ENCODE assay signal across 12 cellular contexts in the genomic region with DNA sequence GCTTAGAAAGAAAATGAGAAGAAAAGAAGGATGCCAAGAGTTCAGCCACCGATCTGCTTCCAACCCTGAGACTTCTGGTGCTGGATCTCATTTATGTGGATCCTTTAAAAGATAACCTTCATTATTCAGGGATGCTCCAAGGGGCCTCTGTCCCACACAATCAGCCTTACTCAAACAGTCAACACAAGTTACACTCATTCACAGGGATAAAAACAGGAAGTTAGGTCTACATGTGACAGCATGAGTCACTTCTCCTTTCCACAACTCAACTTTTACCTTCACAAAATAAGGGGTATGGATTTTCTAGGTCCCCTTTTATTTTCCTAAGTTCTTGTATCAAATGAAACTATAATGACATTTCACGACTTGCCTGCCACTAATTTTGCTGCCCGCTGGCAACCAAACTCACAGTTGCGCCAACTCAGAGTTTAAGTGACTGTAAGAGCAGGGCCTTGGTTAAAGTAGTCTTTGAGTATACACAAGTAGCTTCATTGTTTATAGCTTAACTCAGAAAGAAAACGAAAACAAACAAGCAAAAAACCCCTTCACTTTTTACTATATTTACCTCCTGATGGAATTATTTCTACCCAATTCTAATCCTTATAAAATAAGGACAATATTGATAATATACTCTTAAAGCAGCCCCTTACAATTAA.
A peak's percentile ranks its signal among the peaks of the same experiment; 100 is the strongest.
DNase-seq lines count a peak whose midpoint lies in the region; ATAC-seq, FAIRE-seq and TF ChIP-seq lines count a peak whose summit lies in the region.
"Had no signal": no experiment of that assay in that cellular context is flagged by ENCODE, and none has a peak within 500 bp of the region (broad histone marks: within the 10 kb centered on the region; RNA-seq: fewer than 3 reads in every experiment).

No MANE protein-coding gene starts in this region.

- no peaks in the 10 kb centered on the region for H3K27me3 ChIP-seq in bronchial epithelial cell (ENCODE audit: control insufficient read depth, insufficient read depth, low read length)
- H3K27me3 ChIP-seq: pancreas had no signal

- no peaks in the 10 kb centered on the region for H3K27me3 Mint-ChIP-seq in activated CD4-positive, alpha-beta T cell treated with anti-CD3 and anti-CD28 coated beads for 36 hours
- H3K27me3 Mint-ChIP-seq: activated CD4-positive, alpha-beta T cell treated with anti-CD3 and anti-CD28 coated beads, Interleukin-2, amount 10 ng/mL, durations not matched to agents 7 days and 5 days had no signal

- H3K4me3 ChIP-seq in bronchial epithelial cell (ENCODE audit: low read depth, low read length) = no peak overlapping the region
- H3K4me3 ChIP-seq: A549, pancreas had no signal

- H3K4me3 Mint-ChIP-seq in activated CD4-positive, alpha-beta T cell treated with anti-CD3 and anti-CD28 coated beads for 36 hours = no peak overlapping the region
- H3K4me3 Mint-ChIP-seq: activated CD4-positive, alpha-beta T cell treated with anti-CD3 and anti-CD28 coated beads, Interleukin-2, amount 10 ng/mL, durations not matched to agents 7 days and 5 days had no signal

- peaks cover 35% of the 10 kb centered on the region for H3K4me1 Mint-ChIP-seq in activated CD4-positive, alpha-beta T cell treated with anti-CD3 and anti-CD28 coated beads for 36 hours

- H3K36me3 ChIP-seq in bronchial epithelial cell (ENCODE audit: control insufficient read depth, insufficient read depth, low read length) = no peaks in the 10 kb centered on the region
- H3K36me3 ChIP-seq: pancreas had no signal

- H3K36me3 Mint-ChIP-seq in activated CD4-positive, alpha-beta T cell treated with anti-CD3 and anti-CD28 coated beads for 36 hours (ENCODE audit: low read depth) = peaks cover 3% of the 10 kb centered on the region

- peak; percentile 60 for ATAC-seq in activated CD4-positive, alpha-beta T cell treated with anti-CD3 and anti-CD28 coated beads for 36 hours
- ATAC-seq: A549 had no signal

- CTCF ChIA-PET in activated CD4-positive, alpha-beta T cell treated with anti-CD3 and anti-CD28 coated beads for 36 hours (lab: Charles Lee) = interaction anchor here (1.1 kb wide), 1 partner anchor 394 kb away, joined by 3 read pairs; no protein-coding TSS in a partner anchor

- POLR2A ChIA-PET in activated CD4-positive, alpha-beta T cell treated with anti-CD3 and anti-CD28 coated beads for 36 hours (lab: Charles Lee) = no interaction called here

- intact Hi-C loops in activated CD4-positive, alpha-beta T cell treated with anti-CD3 and anti-CD28 coated beads for 36 hours (cut with DNase I, micrococcal nuclease) = no loop called here

- no peak for DNase-seq in activated CD4-positive, alpha-beta T cell treated with anti-CD3 and anti-CD28 coated beads for 36 hours
- DNase-seq in activated CD4-positive, alpha-beta T cell treated with anti-CD3 and anti-CD28 coated beads, Interleukin-2, amount 50 U/mL, for 4 hours = no peak
- peak; percentile 54 to 91 for DNase-seq in NOMO-1 (lab: John Stamatoyannopoulos, UW; ENCODE audit: unreplicated experiment in 2 of 2)
- peak; percentile 56 for DNase-seq in bronchial epithelial cell (ENCODE audit: low read depth)
- DNase-seq in renal cortical epithelial cell (ENCODE audit: low read depth) = peak; percentile 70
- no peak for DNase-seq in NCI-H1105 (lab: John Stamatoyannopoulos, UW)
- DNase-seq in C1 segment of cervical spinal cord (lab: John Stamatoyannopoulos, UW) = no peak
- DNase-seq in AG08396 (ENCODE audit: low spot score) = no peak
- DNase-seq: activated CD4-positive, alpha-beta T cell treated with anti-CD3 and anti-CD28 coated beads, Interleukin-2, amount 10 ng/mL, durations not matched to agents 7 days and 5 days; cerebellar nuclear complex; pancreas had no signal

- no peak for FAIRE-seq in bronchial epithelial cell (lab: Jason Lieb, UNC)
- FAIRE-seq: A549, pancreas had no signal

- H3K27ac Mint-ChIP-seq in activated CD4-positive, alpha-beta T cell treated with anti-CD3 and anti-CD28 coated beads for 36 hours = peak overlapping the region; percentile 5

- H3K9me3 Mint-ChIP-seq in activated CD4-positive, alpha-beta T cell treated with anti-CD3 and anti-CD28 coated beads for 36 hours (ENCODE audit: low read depth) = peaks cover 6% of the 10 kb centered on the region

- TF ChIP-seq CTCF in bronchial epithelial cell (IDR thresholded peaks at IDR 0.05; ENCODE audit: insufficient read depth, low read length, severe bottlenecking) = no peak

Comparison
In these comparisons a context has a peak if more than half of its experiments do, and no peak if none do; other contexts are left out.
1. DNase-seq: peak in NOMO-1 (2 of 2), bronchial epithelial cell (single experiment) and renal cortical epithelial cell (single experiment); none in activated CD4-positive, alpha-beta T cell treated with anti-CD3 and anti-CD28 coated beads for 36 hours (single experiment), activated CD4-positive, alpha-beta T cell treated with anti-CD3 and anti-CD28 coated beads, Interleukin-2, amount 50 U/mL, for 4 hours (0 of 2), NCI-H1105 (single experiment), C1 segment of cervical spinal cord (0 of 14) and AG08396 (single experiment).